ENCODE assay signal across 2 cellular contexts in genomic region chr2:220703279-220703678, GRCh38.
TF ChIP-seq lines count a peak whose summit lies in the region.

No MANE protein-coding gene starts in this region.

TF ChIP-seq in SK-N-SH treated with all-trans-retinoic acid at 6 μM for 48 hours, 23 proteins besides CTCF, POLR2A, EP300 and RAD21 (continued from another document):
- TF ChIP-seq POU6F1 (CRISPR knock-in tag; IDR thresholded peaks at IDR 0.05; ENCODE audit: borderline replicate concordance, low read depth) (no peak), ZNF70 (CRISPR knock-in tag; IDR thresholded peaks at IDR 0.05) (no peak), CREB5 (CRISPR knock-in tag; IDR thresholded peaks at IDR 0.05; ENCODE audit: low read depth) (no peak), SNAI2 (CRISPR knock-in tag; IDR thresholded peaks at IDR 0.05) (no peak), PPARA (CRISPR knock-in tag; IDR thresholded peaks at IDR 0.05; ENCODE audit: borderline replicate concordance) (no peak), ARNTL (CRISPR knock-in tag; IDR thresholded peaks at IDR 0.05; ENCODE audit: borderline replicate concordance, low read depth) (no peak), CSDC2 (CRISPR knock-in tag; IDR thresholded peaks at IDR 0.05) (no peak), CSRNP3 (CRISPR knock-in tag; IDR thresholded peaks at IDR 0.05) (no peak), ZC3H10 (CRISPR knock-in tag; IDR thresholded peaks at IDR 0.05) (no peak), OSR1 (CRISPR knock-in tag; IDR thresholded peaks at IDR 0.05) (no peak), BACH2 (CRISPR knock-in tag; IDR thresholded peaks at IDR 0.05; ENCODE audit: borderline replicate concordance) (no peak), RARB (CRISPR knock-in tag; IDR thresholded peaks at IDR 0.05) (no peak), ZNF8 (CRISPR knock-in tag; IDR thresholded peaks at IDR 0.05) (no peak), ESRRG (CRISPR knock-in tag; IDR thresholded peaks at IDR 0.05) (no peak), PATZ1 (CRISPR knock-in tag; IDR thresholded peaks at IDR 0.05; ENCODE audit: borderline replicate concordance) (no peak)
TF ChIP-seq in SK-N-SH treated with all-trans-retinoic acid at 6 μM for 48 hours: peak in this region for 0.

TF ChIP-seq in SK-N-SH, 30 proteins besides CTCF, POLR2A, EP300 and RAD21 (continued from another document):
- TF ChIP-seq USF1 (IDR thresholded peaks at IDR 0.05; ENCODE audit: borderline replicate concordance, low read depth) = no peak
- TF ChIP-seq RCOR1 (IDR thresholded peaks at IDR 0.05; ENCODE audit: low read length) = no peak
- no peak for TF ChIP-seq RFX5 (IDR thresholded peaks at IDR 0.05; ENCODE audit: low read length)
- no peak for TF ChIP-seq TAF1 (IDR thresholded peaks at IDR 0.05; ENCODE audit: borderline replicate concordance, low read depth, low read length)
